In genomic region chr17:21208352-21208751, GRCh38 we compare ENCODE assay signal across 19 cellular contexts.
"Had no signal": no experiment of that assay in that cellular context is flagged by ENCODE, and none has a peak within 500 bp of the region (broad histone marks: within the 10 kb centered on the region; RNA-seq: fewer than 3 reads in every experiment).

No MANE protein-coding gene starts in this region.

- H3K27me3 ChIP-seq: brain microvascular endothelial cell, heart left ventricle, neutrophil had no signal

- H3K4me2 ChIP-seq: smooth muscle cell had no signal

- H3K9me3 ChIP-seq: heart left ventricle, neutrophil had no signal

- H3K4me3 ChIP-seq: heart left ventricle, smooth muscle cell had no signal

- H3K27ac ChIP-seq: brain microvascular endothelial cell, epithelial cell of prostate had no signal

- DNase-seq: activated CD4-positive, alpha-beta T cell treated with anti-CD3 and anti-CD28 coated beads, Interleukin-2, amount 10 ng/mL, durations not matched to agents 24 days and 14 days; activated CD4-positive, CD25-positive, alpha-beta regulatory T cell; activated CD8-positive, alpha-beta memory T cell treated with anti-CD3 and anti-CD28 coated beads for 24 hours; activated gamma-delta T cell treated with Interleukin-2 at 50 U/mL for 16 hours; activated naive CD8-positive, alpha-beta T cell treated with anti-CD3 and anti-CD28 coated beads for 36 hours; brain microvascular endothelial cell; cerebellar nuclear complex; effector memory CD4-positive, alpha-beta T cell; heart left ventricle; immature natural killer cell; left cardiac atrium; naive thymus-derived CD4-positive, alpha-beta T cell; stimulated activated CD4-positive, alpha-beta T cell treated with anti-CD3 and anti-CD28 coated beads, Interleukin-4, amount 100 ng/mL, for 4 hours; stimulated activated CD8-positive, alpha-beta memory T cell treated with anti-CD3 and anti-CD28 coated beads, Interleukin-4, amount 100 ng/mL, for 48 hours; stimulated activated naive CD4-positive, alpha-beta T cell treated with Interleukin-2 at 50 U/mL for 16 hours; SW 1271 had no signal
